In the genomic region with DNA sequence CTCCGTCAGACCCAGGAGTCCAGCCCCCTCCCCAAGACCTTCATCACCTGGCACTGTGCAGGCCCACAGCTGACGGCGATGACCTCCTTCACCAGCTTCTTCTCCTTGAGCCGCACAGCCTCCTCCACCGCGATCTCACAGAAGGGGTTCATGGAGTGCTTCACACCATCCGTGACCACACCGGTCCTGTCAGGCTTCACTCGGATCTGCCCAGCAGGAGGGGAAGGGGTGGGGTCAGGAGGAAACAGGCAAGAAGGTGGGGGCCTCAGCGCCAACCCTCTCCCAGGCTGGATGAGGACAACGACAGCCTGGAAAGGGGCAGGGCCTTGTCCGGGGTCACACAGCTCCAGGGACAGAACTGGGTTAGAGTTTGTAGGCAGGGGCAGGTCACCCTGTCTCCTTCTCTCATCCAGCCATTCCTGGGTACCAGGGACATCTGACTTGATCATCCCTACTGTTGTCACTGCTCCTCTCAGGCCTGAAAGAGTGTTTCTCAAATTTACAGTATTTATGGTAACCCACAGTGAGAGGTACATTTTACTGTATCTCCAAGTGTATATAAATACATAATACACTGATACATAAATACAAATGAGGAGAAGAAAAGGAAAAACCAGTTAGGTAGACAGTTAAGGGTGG, we compare ENCODE assay signal across 12 cellular contexts. TPM values are rescaled to one million over a fixed set of nuclear protein-coding genes. Genes with fewer than 3 reads are reported as not detected.
DNase-seq lines count a peak whose midpoint lies in the region; ATAC-seq and TF ChIP-seq lines count a peak whose summit lies in the region.
"Had no signal": no experiment of that assay in that cellular context is flagged by ENCODE, and none has a peak within 500 bp of the region (broad histone marks: within the 10 kb centered on the region; RNA-seq: fewer than 3 reads in every experiment).

No MANE protein-coding gene starts in this region.

- TF ChIP-seq CTCF in Calu3 (IDR thresholded peaks at IDR 0.05; ENCODE audit: unreplicated experiment) (no peak), choroid plexus epithelial cell (conservative IDR thresholded peaks at IDR 0.05; ENCODE audit: low read depth, low read length) (no peak), HFFc6 (IDR thresholded peaks at IDR 0.05) (no peak)

- H3K4me1 Mint-ChIP-seq in Calu3 (ENCODE audit: low read depth, unreplicated experiment), result no peaks in the 10 kb centered on the region
- H3K4me1 Mint-ChIP-seq in HFFc6 (ENCODE audit: low read depth), result peaks cover 35% of the 10 kb centered on the region

- H3K36me3 ChIP-seq in neuron (ENCODE audit: insufficient read depth, low read length), result peaks cover 16% of the 10 kb centered on the region

- DNase-seq in Calu3 (no peak), choroid plexus epithelial cell (ENCODE audit: low read depth) (peak; percentile 35), HFFc6 (no peak), NCI-H774 (lab: John Stamatoyannopoulos, UW) (no peak)
- DNase-seq in Jurkat, Clone E6-1 (ENCODE audit: low read depth, low spot score), result no peak
- DNase-seq: COR-L47, NCI-H2171, Peyer's patch had no signal

- peaks cover 8% of the 10 kb centered on the region for H3K4me1 ChIP-seq in neuron (ENCODE audit: insufficient read depth, low read length)
- H3K4me1 ChIP-seq: Peyer's patch had no signal

- ATAC-seq in GM21786 (IDR thresholded peaks at IDR 0.05; ENCODE audit: unreplicated experiment), result no peak

- H3K27ac Mint-ChIP-seq in Calu3 (ENCODE audit: unreplicated experiment) (peak overlapping the region; percentile 18), HFFc6 (no peak overlapping the region)
- H3K27ac Mint-ChIP-seq: dendritic cell treated with granulocyte-macrophage colony-stimulating factor and Interleukin-4, amounts not matched to agents 40 ng/mL and 50 ng/mL, for 4 days had no signal

- no peaks in the 10 kb centered on the region for H3K27me3 ChIP-seq in neuron (ENCODE audit: insufficient read depth, low read length)
- H3K27me3 ChIP-seq: neutrophil, Peyer's patch had no signal

- H3K4me3 ChIP-seq in Jurkat, Clone E6-1 (ENCODE audit: low read length), result peak overlapping the region; percentile 15
- H3K4me3 ChIP-seq in choroid plexus epithelial cell (ENCODE audit: low read depth, low read length) (no peak overlapping the region), neuron (ENCODE audit: low read length) (peak overlapping the region; percentile 41)
- H3K4me3 ChIP-seq: Peyer's patch had no signal

- intact Hi-C loops in Calu3 (cut with micrococcal nuclease; ENCODE audit: unreplicated experiment), result no loop called here

- H3K36me3 Mint-ChIP-seq in Calu3 (ENCODE audit: insufficient read depth, unreplicated experiment) (peaks cover 30% of the 10 kb centered on the region), HFFc6 (ENCODE audit: low read depth) (peaks cover 27% of the 10 kb centered on the region)

- H3K27me3 Mint-ChIP-seq in Calu3 (ENCODE audit: unreplicated experiment) (no peaks in the 10 kb centered on the region), HFFc6 (ENCODE audit: insufficient read depth) (peaks cover 3% of the 10 kb centered on the region; the same call in 1 of the 2 replicates)
- H3K27me3 Mint-ChIP-seq: dendritic cell treated with granulocyte-macrophage colony-stimulating factor and Interleukin-4, amounts not matched to agents 40 ng/mL and 50 ng/mL, for 4 days had no signal

- CTCF ChIA-PET in Calu3 (lab: Charles Lee), result interaction anchor here (1.0 to 1.1 kb wide), 2 partner anchors 40 to 79 kb away, joined by 3 to 6 read pairs; no protein-coding TSS in a partner anchor

- H3K4me3 Mint-ChIP-seq in Calu3 (ENCODE audit: low read depth, unreplicated experiment) (no peak overlapping the region), HFFc6 (no peak overlapping the region)
- H3K4me3 Mint-ChIP-seq: dendritic cell treated with granulocyte-macrophage colony-stimulating factor and Interleukin-4, amounts not matched to agents 40 ng/mL and 50 ng/mL, for 4 days had no signal

- H3K9me3 Mint-ChIP-seq in Calu3 (ENCODE audit: low read depth, unreplicated experiment) (no peaks in the 10 kb centered on the region), HFFc6 (no peaks in the 10 kb centered on the region)
- H3K9me3 Mint-ChIP-seq: dendritic cell treated with granulocyte-macrophage colony-stimulating factor and Interleukin-4, amounts not matched to agents 40 ng/mL and 50 ng/mL, for 4 days had no signal

- no TSS peak for BruUV-seq in Calu3 (replicated peaks; lab: Mats Ljungman, UMichigan)

- peak overlapping the region; percentile 52 for H2AFZ ChIP-seq in neuron (ENCODE audit: low read depth, low read length)

- H3K9me3 ChIP-seq in neuron (ENCODE audit: low read length), result no peaks in the 10 kb centered on the region
- H3K9me3 ChIP-seq: neutrophil, Peyer's patch had no signal

RNA-seq across cellular contexts. Expression of gene ETFB, which starts 12.0 kb away (rescaled TPM):
- total RNA-seq in Calu3 (2022), result 203 and 213 TPM in 2 replicates
- polyA plus RNA-seq in Jurkat, Clone E6-1 (2012; ENCODE audit: insufficient read depth, insufficient read length), result 160 TPM
- total RNA-seq in HFFc6 (2021; fragmentation: NEBNext Ultra II Directional; extraction: Animal tissue kit (Norgen Biotek cat#: 25700)), result 100 to 1,000 TPM; 109 to 157 (median 132) TPM

RNA-seq across cellular contexts. Expression of gene VSIG10L, which starts 12.3 kb away (rescaled TPM):
- 3.0 and 3.6 TPM in 2 replicates for total RNA-seq in Calu3 (2022)
- 2.4 TPM for polyA plus RNA-seq in Jurkat, Clone E6-1 (2012; ENCODE audit: insufficient read depth, insufficient read length)
- total RNA-seq in HFFc6 (2021; fragmentation: NEBNext Ultra II Directional; extraction: Animal tissue kit (Norgen Biotek cat#: 25700)), result 1 to 10 TPM in 2 of 6 experiments, under 1 TPM in 4; 0.79 to 1.6 (median 0.89) TPM

RNA-seq across cellular contexts. Expression of gene CLDND2, which starts 14.6 kb away (rescaled TPM):
- total RNA-seq in Calu3 (2022), result 1.1 and 1.2 TPM in 2 replicates
- polyA plus RNA-seq in Jurkat, Clone E6-1 (2012; ENCODE audit: insufficient read depth, insufficient read length), result 2.6 TPM
- total RNA-seq in HFFc6 (2021; fragmentation: NEBNext Ultra II Directional; extraction: Animal tissue kit (Norgen Biotek cat#: 25700)), result 1 to 10 TPM in 3 of 6 experiments, under 1 TPM in 3; 0.60 to 2.3 (median 0.94) TPM
- total RNA-seq: Peyer's patch had no signal

RNA-seq across cellular contexts. Expression of gene NKG7, which starts 18.2 kb away (rescaled TPM):
- total RNA-seq in Calu3 (2022), result not detected in 2 replicates
- polyA plus RNA-seq in Jurkat, Clone E6-1 (2012; ENCODE audit: insufficient read depth, insufficient read length), result 18.4 TPM
- total RNA-seq in HFFc6 (2021; fragmentation: NEBNext Ultra II Directional; extraction: Animal tissue kit (Norgen Biotek cat#: 25700)), result not detected

RNA-seq across cellular contexts. Expression of gene LIM2, which starts 33.6 kb away (rescaled TPM):
- not detected in 2 replicates for total RNA-seq in Calu3 (2022)
- not detected for polyA plus RNA-seq in Jurkat, Clone E6-1 (2012; ENCODE audit: insufficient read depth, insufficient read length)
- total RNA-seq in HFFc6 (2021; fragmentation: NEBNext Ultra II Directional; extraction: Animal tissue kit (Norgen Biotek cat#: 25700)), result not detected
- total RNA-seq: Peyer's patch had no signal
